12 cellular contexts compared by ENCODE assay signal in the genomic region with DNA sequence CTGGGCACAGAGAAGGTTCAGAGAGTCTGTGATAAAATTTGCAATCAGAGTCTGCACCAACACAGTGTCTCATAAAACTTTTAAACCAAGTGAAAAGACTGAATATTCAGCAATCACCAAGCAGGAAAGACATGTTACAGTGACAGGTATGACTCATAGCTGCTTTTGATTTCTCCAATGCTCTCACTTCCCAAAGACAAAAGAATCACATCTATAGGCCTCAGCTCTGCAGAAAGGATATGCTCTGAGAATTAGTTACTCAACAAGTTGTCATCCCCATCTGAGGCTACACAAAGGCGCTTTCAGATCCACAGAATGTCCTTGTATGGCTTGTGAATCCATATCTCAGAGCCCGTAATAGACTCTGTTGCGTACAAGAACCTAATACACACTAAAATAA.
DNase-seq lines count a peak whose midpoint lies in the region; ATAC-seq, FAIRE-seq and TF ChIP-seq lines count a peak whose summit lies in the region.
"Had no signal": no experiment of that assay in that cellular context is flagged by ENCODE, and none has a peak within 500 bp of the region (broad histone marks: within the 10 kb centered on the region; RNA-seq: fewer than 3 reads in every experiment).

No MANE protein-coding gene starts in this region.

- no peaks in the 10 kb centered on the region for H3K9me3 ChIP-seq in A549
- H3K9me3 ChIP-seq: sigmoid colon, thyroid gland had no signal

- FAIRE-seq in A549 (lab: Jason Lieb, UNC) = no peak

- H3K4me3 ChIP-seq in A549 (no peak overlapping the region), foreskin fibroblast (ENCODE audit: low read depth in 1 of 2, low read length in 2 of 2) (no peak overlapping the region)
- H3K4me3 ChIP-seq: sigmoid colon, thyroid gland had no signal

- H3K4me2 ChIP-seq in A549 = no peak overlapping the region

- no peaks in the 10 kb centered on the region for H3K4me1 ChIP-seq in A549
- H3K4me1 ChIP-seq: sigmoid colon, thyroid gland had no signal

- TF ChIP-seq CTCF in A549 (IDR thresholded peaks at IDR 0.05) (no peak), foreskin fibroblast (IDR thresholded peaks at IDR 0.05; ENCODE audit: low read depth, low read length) (no peak)

- POLR2A ChIA-PET in A549 (lab: Yijun Ruan, JAX) = no interaction called here

- DNase-seq in A549 (ENCODE audit: low read depth in 1 of 2, low spot score in 1 of 2) (no peak), M059J (ENCODE audit: low read depth) (peak; percentile 47), SW480 (ENCODE audit: low spot score) (peak; percentile 58), foreskin fibroblast (peak; percentile 28 to 47), HuH-7.5 (ENCODE audit: low spot score) (no peak), NCI-H1930 (lab: John Stamatoyannopoulos, UW) (no peak)
- DNase-seq: activated naive CD8-positive, alpha-beta T cell treated with anti-CD3 and anti-CD28 coated beads, Interleukin-2, amount 50 U/mL, for 24 hours; NCI-H774; sigmoid colon; thyroid gland had no signal

- CTCF ChIA-PET in A549 (lab: Yijun Ruan, JAX) = interaction anchor here (1.9 kb wide), 1 partner anchor 120 kb away, joined by 5 read pairs; no protein-coding TSS in a partner anchor

- no peak for TF ChIP-seq RAD21 in A549 (conservative IDR thresholded peaks at IDR 0.05 in 1 of 2, IDR thresholded peaks at IDR 0.05 in 1 of 2)

- no peak for TF ChIP-seq POLR2A in A549 (IDR thresholded peaks at IDR 0.05; ENCODE audit: low read length)

- no peak; a peak in 1 of 6 replicates for ATAC-seq in A549
- no peak for ATAC-seq in GM21515 (IDR thresholded peaks at IDR 0.05; ENCODE audit: unreplicated experiment)
- ATAC-seq in GM18519 (IDR thresholded peaks at IDR 0.05; ENCODE audit: low FRiP score, unreplicated experiment) = no peak
- ATAC-seq: activated naive CD8-positive, alpha-beta T cell treated with anti-CD3 and anti-CD28 coated beads, Interleukin-2, amount 50 U/mL, for 24 hours had no signal

- 88% methylated on average over 3 of the region's 3 CpGs for WGBS in A549 (ENCODE audit: missing lambda C conversion rate)

- no peak overlapping the region for H3K27ac ChIP-seq in A549
- H3K27ac ChIP-seq: sigmoid colon, thyroid gland had no signal

- TF ChIP-seq EP300 in A549 (IDR thresholded peaks at IDR 0.05) = no peak

TF ChIP-seq in A549, 52 proteins besides CTCF, POLR2A, EP300 and RAD21:
- no peak for TF ChIP-seq FOSL2 (IDR thresholded peaks at IDR 0.05)
- TF ChIP-seq FOSL2 (CRISPR knock-in tag; IDR thresholded peaks at IDR 0.05) = peak; percentile 53; the same call in 1 of the 2 replicates
- no peak for TF ChIP-seq NR3C1 (IDR thresholded peaks at IDR 0.05)

Comparison
In these comparisons a context has a peak if more than half of its experiments do, and no peak if none do; other contexts are left out.
1. DNase-seq: peak in M059J (single experiment), SW480 (single experiment) and foreskin fibroblast (2 of 2); none in A549 (0 of 2), HuH-7.5 (single experiment) and NCI-H1930 (0 of 2).